Comparison of ENCODE assay signal across 11 cellular contexts in genomic region chr17:80277751-80278671, GRCh38. TPM values are rescaled to one million over a fixed set of nuclear protein-coding genes. Genes with fewer than 3 reads are reported as not detected.
A peak's percentile ranks its signal among the peaks of the same experiment; 100 is the strongest.
DNase-seq lines count a peak whose midpoint lies in the region; ATAC-seq and TF ChIP-seq lines count a peak whose summit lies in the region.
"Had no signal": no experiment of that assay in that cellular context is flagged by ENCODE, and none has a peak within 500 bp of the region (broad histone marks: within the 10 kb centered on the region; RNA-seq: fewer than 3 reads in every experiment).

No MANE protein-coding gene starts in this region.

- in situ Hi-C loops in mammary epithelial cell (cut with MboI; ENCODE audit: low sequenced_read_pairs in 2 of 2): no loop called here
- in situ Hi-C loops in GM13976 (cut with MboI; ENCODE audit: low sequenced_read_pairs, unreplicated experiment): no loop called here

- peak overlapping the region; percentile 79 for H3K4me2 ChIP-seq in mammary epithelial cell (ENCODE audit: insufficient read depth, low read depth, low read length)

- peaks cover 38% of the 10 kb centered on the region for H3K4me1 Mint-ChIP-seq in activated T-cell treated with anti-CD3 and anti-CD28 coated beads, Interleukin-2, amount 50 U/mL, for 24 hours (ENCODE audit: low read depth)

- peaks cover 2% of the 10 kb centered on the region for H3K79me2 ChIP-seq in mammary epithelial cell (ENCODE audit: insufficient read depth, low read length)

- TF ChIP-seq CTCF in mammary epithelial cell (conservative IDR thresholded peaks at IDR 0.05 in 1 of 2, IDR thresholded peaks at IDR 0.05 in 1 of 2; ENCODE audit: extremely low read depth in 1 of 2, insufficient read depth in 1 of 2, low read depth in 1 of 2, low read length in 2 of 2) (peak in 1 of 2 donors; percentile 26), lower lobe of right lung (IDR thresholded peaks at IDR 0.05) (no peak), tibial nerve (IDR thresholded peaks at IDR 0.05) (no peak), GM13976 (IDR thresholded peaks at IDR 0.05; ENCODE audit: borderline replicate concordance, control extremely low read depth, extremely low read depth, insufficient read depth, missing control alignments) (no peak)

- CTCF ChIA-PET in mammary epithelial cell (lab: Charles Lee; ENCODE audit: low non-redundant PET): interaction anchor here (0.6 to 1.6 kb wide), 3 partner anchors 49 to 177 kb away, joined by 3 to 5 read pairs (median 4); partner anchors contain the start of gene GAA

- no TSS peak for BruUV-seq in mammary epithelial cell (replicated peaks; lab: Mats Ljungman, UMichigan)

- peak overlapping the region; percentile 14 for H3K9ac ChIP-seq in mammary epithelial cell (ENCODE audit: insufficient read depth, low read length)

- H3K36me3 ChIP-seq in mammary epithelial cell (ENCODE audit: insufficient read depth, low read length) (peaks cover 2% of the 10 kb centered on the region), lower lobe of right lung (peaks cover 86% of the 10 kb centered on the region), tibial nerve (peaks cover 0 to 39% (median 12%) of the 10 kb centered on the region in 3 donors)
- H3K36me3 ChIP-seq: cardiac muscle cell had no signal

- peak overlapping the region; percentile 80 for H3K27ac Mint-ChIP-seq in activated T-cell treated with anti-CD3 and anti-CD28 coated beads, Interleukin-2, amount 50 U/mL, for 24 hours

- dilution Hi-C loops in mammary epithelial cell (cut with HindIII; ENCODE audit: low sequenced_read_pairs): no loop called here

- H3K27me3 ChIP-seq in mammary epithelial cell (ENCODE audit: insufficient read depth, low read length) (no peaks in the 10 kb centered on the region), lower lobe of right lung (ENCODE audit: low read depth) (no peaks in the 10 kb centered on the region), tibial nerve (no peaks in the 10 kb centered on the region)
- H3K27me3 ChIP-seq: cardiac muscle cell had no signal

- no peak for TF ChIP-seq POLR2A in tibial nerve (IDR thresholded peaks at IDR 0.05)

- no peak overlapping the region for H3K4me3 Mint-ChIP-seq in activated T-cell treated with anti-CD3 and anti-CD28 coated beads, Interleukin-2, amount 50 U/mL, for 24 hours

- intact Hi-C loops in mammary epithelial cell (cut with micrococcal nuclease) (loop anchor here (1.0 kb wide), 1 partner anchor 17 kb away; no protein-coding TSS in a partner anchor), lower lobe of right lung (cut with DNase I) (no loop called here)

- ATAC-seq in lower lobe of right lung: peak; percentile 9 to 20
- no peak for ATAC-seq in HG02981 (IDR thresholded peaks at IDR 0.05; ENCODE audit: unreplicated experiment)

- WGBS in mammary epithelial cell (ENCODE audit: low coverage, missing lambda C conversion rate): 10% methylated on average over 27 of the region's 34 CpGs
- WGBS in tibial nerve, 2 donors: 57 to 69% methylated on average over 20 to 27 of the region's 34 CpGs

- peak overlapping the region; percentile 45 for H3K27ac ChIP-seq in mammary epithelial cell (ENCODE audit: insufficient read depth, low read depth, low read length)
- H3K27ac ChIP-seq in lower lobe of right lung: peak overlapping the region; percentile 58
- peak overlapping the region in 3 of 4 donors; percentile 16 to 77 (median 75) for H3K27ac ChIP-seq in tibial nerve
- H3K27ac ChIP-seq: cardiac muscle cell had no signal

- no peaks in the 10 kb centered on the region for H3K9me3 Mint-ChIP-seq in activated T-cell treated with anti-CD3 and anti-CD28 coated beads, Interleukin-2, amount 50 U/mL, for 24 hours

- no peak for TF ChIP-seq EP300 in tibial nerve (IDR thresholded peaks at IDR 0.05)

- H3K4me3 ChIP-seq in mammary epithelial cell (replicated peaks in 1 of 3; ENCODE audit: insufficient read depth in 1 of 3, low read depth in 2 of 3, low read length in 3 of 3) (peak overlapping the region in 2 of 3 experiments; percentile 32), lower lobe of right lung (no peak overlapping the region), tibial nerve (no peak overlapping the region)
- H3K4me3 ChIP-seq: cardiac muscle cell had no signal

- H3K4me1 ChIP-seq in mammary epithelial cell (ENCODE audit: insufficient read depth, low read length): peaks cover 35% of the 10 kb centered on the region
- peaks cover 35% of the 10 kb centered on the region for H3K4me1 ChIP-seq in lower lobe of right lung
- H3K4me1 ChIP-seq in tibial nerve: peaks cover 0 to 50% (median 22%) of the 10 kb centered on the region in 4 donors

- H3K27me3 Mint-ChIP-seq in activated T-cell treated with anti-CD3 and anti-CD28 coated beads, Interleukin-2, amount 50 U/mL, for 24 hours: no peaks in the 10 kb centered on the region

- no peaks in the 10 kb centered on the region for H4K20me1 ChIP-seq in mammary epithelial cell (ENCODE audit: insufficient read depth, low read length)

- H3K36me3 Mint-ChIP-seq in activated T-cell treated with anti-CD3 and anti-CD28 coated beads, Interleukin-2, amount 50 U/mL, for 24 hours (ENCODE audit: low read depth): peaks cover 82% of the 10 kb centered on the region

- H3K9me3 ChIP-seq in mammary epithelial cell (replicated peaks; ENCODE audit: insufficient read depth, low read length) (no peaks in the 10 kb centered on the region), lower lobe of right lung (no peaks in the 10 kb centered on the region), tibial nerve (no peaks in the 10 kb centered on the region)

- peak overlapping the region; percentile 63 for H2AFZ ChIP-seq in mammary epithelial cell (ENCODE audit: low read depth, low read length)

- DNase-seq in activated T-cell treated with anti-CD3 and anti-CD28 coated beads, Interleukin-2, amount 50 U/mL, for 24 hours: no peak
- no peak for DNase-seq in activated T-cell treated with anti-CD3 and anti-CD28 coated beads, Interleukin-2, amount 50 U/mL, for 1 hour
- peak; percentile 84 for DNase-seq in mammary epithelial cell
- peak; percentile 43 for DNase-seq in lower lobe of right lung
- DNase-seq in tibial nerve (ENCODE audit: low spot score in 2 of 2): no peak
- no peak for DNase-seq in NCI-H82 treated with DMSO at 0.1 percent for 48 hours (lab: John Stamatoyannopoulos, UW; ENCODE audit: unreplicated experiment)
- no peak for DNase-seq in GM13976 (ENCODE audit: low spot score)
- DNase-seq: activated CD4-positive, alpha-beta T cell treated with anti-CD3 and anti-CD28 coated beads for 48 hours; RPMI8226 had no signal

RNA-seq across cellular contexts. Expression of gene RNF213, which starts 17.4 kb away (rescaled TPM):
- total RNA-seq in mammary epithelial cell (10 to 100 TPM; 69.8 to 94.4 TPM), lower lobe of right lung (300 TPM), tibial nerve (100 to 1,000 TPM; 107 to 148 (median 119) TPM)
- polyA plus RNA-seq in mammary epithelial cell: 25.2 TPM
- polyA minus RNA-seq in mammary epithelial cell: 139 TPM

RNA-seq across cellular contexts. Expression of gene SLC26A11, which starts 57.8 kb away (rescaled TPM):
- total RNA-seq in mammary epithelial cell (10 to 100 TPM; 10.2 to 12.0 TPM), lower lobe of right lung (42.4 TPM), tibial nerve (10 to 100 TPM; 14.4 to 44.7 (median 21.5) TPM)
- 1.5 TPM for polyA plus RNA-seq in mammary epithelial cell
- 7.4 TPM for polyA minus RNA-seq in mammary epithelial cell

RNA-seq across cellular contexts. Expression of gene SGSH, which starts 57.9 kb away (rescaled TPM):
- total RNA-seq in mammary epithelial cell (10 to 100 TPM; 18.3 to 38.0 TPM), lower lobe of right lung (57.8 TPM), tibial nerve (10 to 100 TPM; 26.1 to 50.5 (median 34.6) TPM)
- 11.5 TPM for polyA plus RNA-seq in mammary epithelial cell
- polyA minus RNA-seq in mammary epithelial cell: 26.0 TPM

Comparison
In these comparisons a context has a peak if more than half of its experiments do, and no peak if none do; other contexts are left out.
1. DNase-seq: peak in mammary epithelial cell (single experiment) and lower lobe of right lung (single experiment); none in activated T-cell treated with anti-CD3 and anti-CD28 coated beads, Interleukin-2, amount 50 U/mL, for 24 hours (single experiment), activated T-cell treated with anti-CD3 and anti-CD28 coated beads, Interleukin-2, amount 50 U/mL, for 1 hour (single experiment), tibial nerve (0 of 2), NCI-H82 treated with DMSO at 0.1 percent for 48 hours (single experiment) and GM13976 (single experiment).
2. H3K4me3 ChIP-seq: peak in mammary epithelial cell (2 of 3); none in lower lobe of right lung (single experiment) and tibial nerve (0 of 4).
3. Peak in every context shown above with its lines, with median percentiles within 50 percentile points of each other: H3K27ac ChIP-seq.